ENCODE assay signal across 8 cellular contexts in genomic region chr14:50231475-50232275, GRCh38. TPM values are rescaled to one million over a fixed set of nuclear protein-coding genes. Genes with fewer than 3 reads are reported as not detected.
A peak's percentile ranks its signal among the peaks of the same experiment; 100 is the strongest.
DNase-seq lines count a peak whose midpoint lies in the region; ATAC-seq and TF ChIP-seq lines count a peak whose summit lies in the region.

Gene SOS2 (minus strand): TSS chr14:50231578. CDS start chr14:50231283, 295 bp downstream.

- H3K4me3 ChIP-seq in uterus = peak within 1 kb of the TSS; percentile 83 to 91

- peak within 1 kb of the TSS; percentile 92 for H3K27ac Mint-ChIP-seq in T-helper 17 cell

- H3K4me1 Mint-ChIP-seq in T-helper 17 cell = peaks cover 21% of the 10 kb centered on the region

- H3K9me3 ChIP-seq in T-helper 17 cell (ENCODE audit: control insufficient read depth, low read length, poor library complexity, severe bottlenecking) = no peaks in the 10 kb centered on the region
- H3K9me3 ChIP-seq in uterus = no peaks in the 10 kb centered on the region

- TF ChIP-seq POLR2A in GM15510 (IDR thresholded peaks at IDR 0.05; ENCODE audit: borderline replicate concordance, extremely low read depth, insufficient read length) (peak; percentile 78), uterus (IDR thresholded peaks at IDR 0.05) (peak; percentile 78 to 88)

- H3K4me1 ChIP-seq in uterus = peaks cover 0 to 9% of the 10 kb centered on the region in 2 donors

- ATAC-seq in HG02840 (IDR thresholded peaks at IDR 0.05; ENCODE audit: low FRiP score, unreplicated experiment) (peak; percentile 88), T-helper 17 cell (peak; percentile 88), left ventricle myocardium superior (peak; percentile 95)

- no peaks in the 10 kb centered on the region for H3K36me3 ChIP-seq in uterus

- DNase-seq in NCI-H146 (lab: John Stamatoyannopoulos, UW) = peak; percentile 90
- peak; percentile 72 to 80 (median 77) for DNase-seq in T-helper 17 cell
- peak; percentile 33 to 96 (median 86) for DNase-seq in amygdala (lab: John Stamatoyannopoulos, UW)
- DNase-seq in left ventricle myocardium superior = peak; percentile 94
- DNase-seq in putamen (ENCODE audit: low spot score) = peak; percentile 89
- DNase-seq in uterus = peak; percentile 82 to 83

- no peaks in the 10 kb centered on the region for H3K27me3 ChIP-seq in uterus

- peak within 1 kb of the TSS; percentile 93 for H3K4me3 Mint-ChIP-seq in T-helper 17 cell

- peak in 3 of 4 experiments; percentile 3 to 25 (median 12) for TF ChIP-seq CTCF in uterus (IDR thresholded peaks at IDR 0.05)

- peak within 1 kb of the TSS; percentile 99 for H3K27ac ChIP-seq in uterus

- H3K36me3 Mint-ChIP-seq in T-helper 17 cell (ENCODE audit: low read depth) = no peaks in the 10 kb centered on the region

- no peaks in the 10 kb centered on the region for H3K27me3 Mint-ChIP-seq in T-helper 17 cell

- intact Hi-C loops in left ventricle myocardium superior (cut with micrococcal nuclease) (no loop called here), uterus (cut with DNase I; ENCODE audit: low total_unique reads) (no loop called here)

RNA-seq across cellular contexts. Expression of gene SOS2, which starts in this region (rescaled TPM):
- total RNA-seq in T-helper 17 cell = 10 to 100 TPM; 33.8 to 40.3 TPM
- total RNA-seq in left ventricle myocardium superior = 40.8 TPM
- total RNA-seq in uterus = 10 to 100 TPM; 21.8 to 66.9 (median 32.8) TPM

Comparison
In these comparisons a context has a peak if more than half of its experiments do, and no peak if none do; other contexts are left out.
1. Peak in every context shown above with its lines: DNase-seq, ATAC-seq, H3K4me3 ChIP-seq and H3K27ac ChIP-seq.